1 cellular context compared by ENCODE assay signal in genomic region chr14:94780536-94781404, GRCh38.
TF ChIP-seq lines count a peak whose summit lies in the region.

No MANE protein-coding gene starts in this region.

TF ChIP-seq in WTC11, 78 proteins besides CTCF, POLR2A, EP300 and RAD21 (continued from another document):
- TF ChIP-seq NFYB (CRISPR knock-in tag; conservative IDR thresholded peaks at IDR 0.05; ENCODE audit: low read depth), result no peak
- no peak for TF ChIP-seq ZBTB43 (CRISPR knock-in tag; IDR thresholded peaks at IDR 0.05)
- no peak for TF ChIP-seq ZNF281 (CRISPR knock-in tag; IDR thresholded peaks at IDR 0.05)
- no peak for TF ChIP-seq ZNF423 (CRISPR knock-in tag; IDR thresholded peaks at IDR 0.05)
- TF ChIP-seq MAX (CRISPR knock-in tag; IDR thresholded peaks at IDR 0.05), result no peak
- TF ChIP-seq FOXK1 (CRISPR knock-in tag; IDR thresholded peaks at IDR 0.05), result no peak
